Comparison of ENCODE assay signal across 18 cellular contexts in the genomic region with DNA sequence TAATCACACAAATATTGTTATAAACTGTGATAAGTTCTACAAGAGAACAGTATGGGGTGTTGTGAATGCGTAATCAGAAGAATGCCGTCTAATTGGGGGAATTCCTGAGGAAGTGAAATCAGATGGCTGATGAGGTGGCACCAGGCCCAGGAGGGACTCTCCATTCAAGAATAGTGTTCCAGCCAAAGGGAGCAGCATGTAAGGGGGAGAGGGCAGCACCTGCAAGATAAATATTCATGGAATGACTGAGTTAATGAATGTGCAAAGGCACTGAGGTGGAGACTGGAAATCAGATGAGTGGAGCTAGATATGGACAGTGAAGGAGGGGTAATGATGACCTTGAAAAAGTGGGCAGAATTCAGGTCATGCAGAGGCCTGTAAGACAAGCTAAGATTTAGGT.
DNase-seq lines count a peak whose midpoint lies in the region; ATAC-seq lines count a peak whose summit lies in the region.
"Had no signal": no experiment of that assay in that cellular context is flagged by ENCODE, and none has a peak within 500 bp of the region (broad histone marks: within the 10 kb centered on the region; RNA-seq: fewer than 3 reads in every experiment).

No MANE protein-coding gene starts in this region.

- no peak overlapping the region for H3K4me3 ChIP-seq in naive thymus-derived CD4-positive, alpha-beta T cell (ENCODE audit: low read length)
- H3K4me3 ChIP-seq: ascending aorta, spleen had no signal

- no peaks in the 10 kb centered on the region for H3K9me3 ChIP-seq in naive thymus-derived CD4-positive, alpha-beta T cell (ENCODE audit: control insufficient read depth in 2 of 3, low read length in 3 of 3)
- H3K9me3 ChIP-seq: ascending aorta had no signal

- no peaks in the 10 kb centered on the region for H3K36me3 Mint-ChIP-seq in naive thymus-derived CD4-positive, alpha-beta T cell

- H3K4me1 ChIP-seq in naive thymus-derived CD4-positive, alpha-beta T cell (ENCODE audit: control insufficient read depth in 2 of 2, insufficient read depth in 2 of 2, low read length in 2 of 2): no peaks in the 10 kb centered on the region
- H3K4me1 ChIP-seq: parathyroid adenoma, spleen had no signal

- CTCF ChIA-PET in naive thymus-derived CD4-positive, alpha-beta T cell (lab: Charles Lee): no interaction called here

- peaks cover 0 to 6% (median 0%) of the 10 kb centered on the region in 7 donors for H3K4me1 Mint-ChIP-seq in naive thymus-derived CD4-positive, alpha-beta T cell

- H3K36me3 ChIP-seq in naive thymus-derived CD4-positive, alpha-beta T cell (ENCODE audit: control insufficient read depth in 2 of 3, insufficient read depth in 3 of 3, low read length in 3 of 3): no peaks in the 10 kb centered on the region
- H3K36me3 ChIP-seq: ascending aorta, spleen had no signal

- no peak overlapping the region for H3K27ac ChIP-seq in naive thymus-derived CD4-positive, alpha-beta T cell (ENCODE audit: low read depth, low read length)
- H3K27ac ChIP-seq: ascending aorta, parathyroid adenoma, spleen had no signal

- H3K4me3 Mint-ChIP-seq in naive thymus-derived CD4-positive, alpha-beta T cell: no peak overlapping the region
- H3K4me3 Mint-ChIP-seq: activated CD8-positive, alpha-beta T cell treated with anti-CD3 and anti-CD28 coated beads, Interleukin-2, amount 10 ng/mL, durations not matched to agents 7 days and 5 days had no signal

- H3K27me3 ChIP-seq in naive thymus-derived CD4-positive, alpha-beta T cell (ENCODE audit: control insufficient read depth in 2 of 2, insufficient read depth in 2 of 2, low read length in 2 of 2): no peaks in the 10 kb centered on the region
- H3K27me3 ChIP-seq: ascending aorta, spleen had no signal

- no peak for DNase-seq in naive thymus-derived CD4-positive, alpha-beta T cell
- DNase-seq in amygdala (lab: John Stamatoyannopoulos, UW) (no peak), COLO668 (lab: John Stamatoyannopoulos, UW; ENCODE audit: unreplicated experiment) (no peak), GDM1 (lab: John Stamatoyannopoulos, UW) (no peak)
- DNase-seq: activated CD8-positive, alpha-beta T cell treated with anti-CD3 and anti-CD28 coated beads, Interleukin-2, amount 10 ng/mL, durations not matched to agents 7 days and 5 days; GOT3; hypothalamus; left colon; NCI-H1105 treated with DMSO at 0.1 percent for 48 hours; NCI-H446; spleen had no signal

- POLR2A ChIA-PET in naive thymus-derived CD4-positive, alpha-beta T cell (lab: Charles Lee): no interaction called here

- peaks cover 5 to 27% (median 8%) of the 10 kb centered on the region in 5 donors for H3K27me3 Mint-ChIP-seq in naive thymus-derived CD4-positive, alpha-beta T cell

- H3K27ac Mint-ChIP-seq in naive thymus-derived CD4-positive, alpha-beta T cell: no peak overlapping the region
- H3K27ac Mint-ChIP-seq: activated CD8-positive, alpha-beta T cell treated with anti-CD3 and anti-CD28 coated beads, Interleukin-2, amount 10 ng/mL, durations not matched to agents 7 days and 5 days; activated T-helper 2 cell treated with anti-CD3 and anti-CD28 coated beads, Interferon-gamma antibody, Interleukin-2, Interleukin-4, amounts not matched to agents 10 μg/mL and 5 μg/mL and 100 μg/mL, durations not matched to agents 14 hours and 24 hours and 36 hours had no signal

- H3K9me3 Mint-ChIP-seq in naive thymus-derived CD4-positive, alpha-beta T cell: peaks cover 0 to 3% (median 0%) of the 10 kb centered on the region in 11 donors
- H3K9me3 Mint-ChIP-seq: activated T-helper 2 cell treated with anti-CD3 and anti-CD28 coated beads, Interferon-gamma antibody, Interleukin-2, Interleukin-4, amounts not matched to agents 10 μg/mL and 5 μg/mL and 100 μg/mL, durations not matched to agents 14 hours and 24 hours and 36 hours had no signal

- intact Hi-C loops in naive thymus-derived CD4-positive, alpha-beta T cell (cut with micrococcal nuclease): no loop called here

- ATAC-seq in GM18511 (IDR thresholded peaks at IDR 0.05; ENCODE audit: unreplicated experiment): peak; percentile 57
- peak; percentile 63 for ATAC-seq in HG02623 (IDR thresholded peaks at IDR 0.05; ENCODE audit: unreplicated experiment)
- peak; percentile 59 for ATAC-seq in HG03520 (IDR thresholded peaks at IDR 0.05; ENCODE audit: unreplicated experiment)
- ATAC-seq in naive thymus-derived CD4-positive, alpha-beta T cell: peak; percentile 37
- no peak for ATAC-seq in HG03442 (IDR thresholded peaks at IDR 0.05; ENCODE audit: unreplicated experiment)
- ATAC-seq: activated CD8-positive, alpha-beta T cell treated with anti-CD3 and anti-CD28 coated beads, Interleukin-2, amount 10 ng/mL, durations not matched to agents 7 days and 5 days had no signal
